ENCODE assay signal across 1 cellular context in genomic region chr1:29125237-29125641, GRCh38.
TF ChIP-seq lines count a peak whose summit lies in the region.

No MANE protein-coding gene starts in this region.

TF ChIP-seq in endothelial cell of umbilical vein, 7 proteins besides CTCF, POLR2A, EP300 and RAD21 (continued from another document):
- no peak for TF ChIP-seq MAX (IDR thresholded peaks at IDR 0.05; ENCODE audit: insufficient read depth, insufficient read length)
TF ChIP-seq in endothelial cell of umbilical vein: peak in this region for 0.
